In genomic region chr17:8149419-8150193, GRCh38 we compare ENCODE assay signal across 11 cellular contexts. TPM values are rescaled to one million over a fixed set of nuclear protein-coding genes. Genes with fewer than 3 reads are reported as not detected.
DNase-seq lines count a peak whose midpoint lies in the region; TF ChIP-seq lines count a peak whose summit lies in the region.
"Had no signal": no experiment of that assay in that cellular context is flagged by ENCODE, and none has a peak within 500 bp of the region (broad histone marks: within the 10 kb centered on the region; RNA-seq: fewer than 3 reads in every experiment).

No MANE protein-coding gene starts in this region.

- H3K27me3 ChIP-seq in esophagus muscularis mucosa (no peaks in the 10 kb centered on the region), testis (no peaks in the 10 kb centered on the region)

- no peak for TF ChIP-seq CTCF in esophagus muscularis mucosa (IDR thresholded peaks at IDR 0.05)
- no peak for TF ChIP-seq CTCF in testis (IDR thresholded peaks at IDR 0.05)
- TF ChIP-seq CTCF in nephron progenitor cell (IDR thresholded peaks at IDR 0.05), result no peak

- peak overlapping the region; percentile 94 to 100 (median 100) for H3K27ac ChIP-seq in esophagus muscularis mucosa (replicated peaks in 1 of 4)
- H3K27ac ChIP-seq in testis, result peak overlapping the region; percentile 99 to 100
- H3K27ac ChIP-seq: A549 had no signal

- no peak for TF ChIP-seq POLR2A in esophagus muscularis mucosa (IDR thresholded peaks at IDR 0.05; ENCODE audit: low read depth)
- no peak for TF ChIP-seq POLR2A in testis (IDR thresholded peaks at IDR 0.05)

- H3K27ac Mint-ChIP-seq in activated CD4-positive, alpha-beta memory T cell treated with anti-CD3 and anti-CD28 coated beads, Interleukin-2, amount 10 ng/mL, durations not matched to agents 7 days and 5 days, result peak overlapping the region; percentile 16
- H3K27ac Mint-ChIP-seq in activated CD4-positive, alpha-beta memory T cell treated with anti-CD3 and anti-CD28 coated beads for 36 hours, result no peak overlapping the region
- H3K27ac Mint-ChIP-seq in nephron progenitor cell, result no peak overlapping the region

- H3K4me3 ChIP-seq in esophagus muscularis mucosa (peak overlapping the region in 3 of 4 donors; percentile 72 to 93 (median 76)), testis (no peak overlapping the region)
- H3K4me3 ChIP-seq: A549 had no signal

- no peaks in the 10 kb centered on the region for H3K27me3 Mint-ChIP-seq in activated CD4-positive, alpha-beta memory T cell treated with anti-CD3 and anti-CD28 coated beads, Interleukin-2, amount 10 ng/mL, durations not matched to agents 7 days and 5 days
- H3K27me3 Mint-ChIP-seq in activated CD4-positive, alpha-beta memory T cell treated with anti-CD3 and anti-CD28 coated beads for 36 hours, result no peaks in the 10 kb centered on the region
- peaks cover 2% of the 10 kb centered on the region for H3K27me3 Mint-ChIP-seq in nephron progenitor cell (ENCODE audit: low read depth, poor library complexity)

- peaks cover 58% of the 10 kb centered on the region for H3K36me3 Mint-ChIP-seq in activated CD4-positive, alpha-beta memory T cell treated with anti-CD3 and anti-CD28 coated beads, Interleukin-2, amount 10 ng/mL, durations not matched to agents 7 days and 5 days (ENCODE audit: low read depth)
- H3K36me3 Mint-ChIP-seq in activated CD4-positive, alpha-beta memory T cell treated with anti-CD3 and anti-CD28 coated beads for 36 hours, result peaks cover 26% of the 10 kb centered on the region
- H3K36me3 Mint-ChIP-seq in nephron progenitor cell (ENCODE audit: low read depth), result peaks cover 29% of the 10 kb centered on the region

- TF ChIP-seq EP300 in esophagus muscularis mucosa (IDR thresholded peaks at IDR 0.05), result no peak

- DNase-seq in activated CD4-positive, alpha-beta memory T cell treated with anti-CD3 and anti-CD28 coated beads, Interleukin-2, amount 10 ng/mL, durations not matched to agents 7 days and 5 days, result no peak
- DNase-seq in activated CD4-positive, alpha-beta memory T cell treated with anti-CD3 and anti-CD28 coated beads for 36 hours, result no peak
- DNase-seq in esophagus muscularis mucosa (ENCODE audit: extremely low spot score), result no peak
- no peak for DNase-seq in testis
- DNase-seq in nephron progenitor cell, result no peak
- no peak for DNase-seq in NCI-H146 (lab: John Stamatoyannopoulos, UW)
- DNase-seq: stimulated activated CD4-positive, alpha-beta T cell treated with anti-CD3 and anti-CD28 coated beads, Interleukin-1b, Interleukin-23, amount 100 ng/mL, for 48 hours had no signal

- 85% methylated on average over 24 of the region's 29 CpGs for WGBS in esophagus muscularis mucosa
- 93 to 95% methylated on average over 23 to 29 of the region's 29 CpGs for WGBS in testis, 2 donors

- H3K4me1 ChIP-seq in esophagus muscularis mucosa (peaks cover 60 to 80% (median 75%) of the 10 kb centered on the region in 4 donors), testis (peaks cover 32% of the 10 kb centered on the region)

- H3K36me3 ChIP-seq in esophagus muscularis mucosa, result peaks cover 61 to 69% (median 65%) of the 10 kb centered on the region in 4 donors
- no peaks in the 10 kb centered on the region for H3K36me3 ChIP-seq in testis (ENCODE audit: low read depth, missing control alignments)

- peak overlapping the region; percentile 84 for H3K4me3 Mint-ChIP-seq in activated CD4-positive, alpha-beta memory T cell treated with anti-CD3 and anti-CD28 coated beads, Interleukin-2, amount 10 ng/mL, durations not matched to agents 7 days and 5 days
- H3K4me3 Mint-ChIP-seq in activated CD4-positive, alpha-beta memory T cell treated with anti-CD3 and anti-CD28 coated beads for 36 hours, result no peak overlapping the region
- no peak overlapping the region for H3K4me3 Mint-ChIP-seq in nephron progenitor cell

- CTCF ChIA-PET in activated CD4-positive, alpha-beta memory T cell treated with anti-CD3 and anti-CD28 coated beads, Interleukin-2, amount 10 ng/mL, durations not matched to agents 7 days and 5 days (lab: Charles Lee), result interaction anchor here (0.6 to 3.4 kb wide), 3 partner anchors 11 to 98 kb away, joined by 3 to 22 read pairs (median 12); partner anchors contain the start of gene CTC1
- CTCF ChIA-PET in activated CD4-positive, alpha-beta memory T cell treated with anti-CD3 and anti-CD28 coated beads for 36 hours (lab: Charles Lee), result interaction anchor here (1.0 to 1.4 kb wide), 3 partner anchors 9 to 39 kb away, joined by 3 to 4 read pairs (median 4); no protein-coding TSS in a partner anchor

- H3K9me3 Mint-ChIP-seq in activated CD4-positive, alpha-beta memory T cell treated with anti-CD3 and anti-CD28 coated beads, Interleukin-2, amount 10 ng/mL, durations not matched to agents 7 days and 5 days, result no peaks in the 10 kb centered on the region
- no peaks in the 10 kb centered on the region for H3K9me3 Mint-ChIP-seq in activated CD4-positive, alpha-beta memory T cell treated with anti-CD3 and anti-CD28 coated beads for 36 hours
- H3K9me3 Mint-ChIP-seq in nephron progenitor cell, result no peaks in the 10 kb centered on the region

- POLR2A ChIA-PET in activated CD4-positive, alpha-beta memory T cell treated with anti-CD3 and anti-CD28 coated beads, Interleukin-2, amount 10 ng/mL, durations not matched to agents 7 days and 5 days (lab: Charles Lee), result interaction anchor here (0.6 to 16.5 kb wide), 4 partner anchors 10 to 60 kb away, joined by 3 to 653 read pairs (median 20); partner anchors contain the start of genes TMEM107 and VAMP2
- POLR2A ChIA-PET in activated CD4-positive, alpha-beta memory T cell treated with anti-CD3 and anti-CD28 coated beads for 36 hours (lab: Charles Lee), result interaction anchor here (0.6 to 5.3 kb wide), 4 partner anchors 9 to 45 kb away, joined by 3 to 34 read pairs (median 3); partner anchors contain the start of gene HES7

- H3K9me3 ChIP-seq in esophagus muscularis mucosa (no peaks in the 10 kb centered on the region), testis (no peaks in the 10 kb centered on the region)
- H3K9me3 ChIP-seq: A549 had no signal

- peaks cover 35% of the 10 kb centered on the region for H3K4me1 Mint-ChIP-seq in activated CD4-positive, alpha-beta memory T cell treated with anti-CD3 and anti-CD28 coated beads, Interleukin-2, amount 10 ng/mL, durations not matched to agents 7 days and 5 days
- peaks cover 25% of the 10 kb centered on the region for H3K4me1 Mint-ChIP-seq in activated CD4-positive, alpha-beta memory T cell treated with anti-CD3 and anti-CD28 coated beads for 36 hours (ENCODE audit: low read depth)
- peaks cover 12% of the 10 kb centered on the region for H3K4me1 Mint-ChIP-seq in nephron progenitor cell

- intact Hi-C loops in activated CD4-positive, alpha-beta memory T cell treated with anti-CD3 and anti-CD28 coated beads for 36 hours (cut with micrococcal nuclease), result no loop called here
- intact Hi-C loops in esophagus muscularis mucosa (cut with DNase I) (loop anchor here (5.0 kb wide), 1 partner anchor 307 kb away; no protein-coding TSS in a partner anchor), testis (cut with DNase I; ENCODE audit: low total_unique reads) (loop anchor here (5.0 kb wide), 1 partner anchor 307 kb away; no protein-coding TSS in a partner anchor)

RNA-seq across cellular contexts. Expression of gene PER1, which starts 2.6 kb away (rescaled TPM):
- 10 to 100 TPM; 53.5 to 56.6 TPM for total RNA-seq in activated CD4-positive, alpha-beta memory T cell treated with anti-CD3 and anti-CD28 coated beads, Interleukin-2, amount 10 ng/mL, durations not matched to agents 7 days and 5 days
- 10 to 100 TPM; 48.9 to 56.3 TPM for total RNA-seq in activated CD4-positive, alpha-beta memory T cell treated with anti-CD3 and anti-CD28 coated beads for 36 hours
- total RNA-seq in esophagus muscularis mucosa, result 100 to 1,000 TPM; 127 to 263 (median 168) TPM
- total RNA-seq in testis, result 100 to 1,000 TPM in 1 of 2 donors, 10 to 100 TPM in 1; 96.0 to 119 TPM
- polyA plus RNA-seq in testis (ENCODE audit: insufficient read depth, low read depth, low replicate concordance), result 55.1 TPM

RNA-seq across cellular contexts. Expression of gene VAMP2, which starts 13.1 kb away (rescaled TPM):
- 10 to 100 TPM; 75.2 to 79.1 TPM for total RNA-seq in activated CD4-positive, alpha-beta memory T cell treated with anti-CD3 and anti-CD28 coated beads, Interleukin-2, amount 10 ng/mL, durations not matched to agents 7 days and 5 days
- total RNA-seq in activated CD4-positive, alpha-beta memory T cell treated with anti-CD3 and anti-CD28 coated beads for 36 hours, result 10 to 100 TPM; 30.1 to 30.4 TPM
- total RNA-seq in esophagus muscularis mucosa, result 10 to 100 TPM; 23.7 to 36.4 (median 33.0) TPM
- total RNA-seq in testis, result 10 to 100 TPM; 66.3 to 76.5 TPM
- polyA plus RNA-seq in testis (ENCODE audit: insufficient read depth, low read depth, low replicate concordance), result 116 TPM

RNA-seq across cellular contexts. Expression of gene HES7, which starts 25.7 kb away (rescaled TPM):
- total RNA-seq in activated CD4-positive, alpha-beta memory T cell treated with anti-CD3 and anti-CD28 coated beads, Interleukin-2, amount 10 ng/mL, durations not matched to agents 7 days and 5 days, result 1 to 10 TPM; 1.4 to 1.5 TPM
- 1 to 10 TPM; 2.5 to 2.8 TPM for total RNA-seq in activated CD4-positive, alpha-beta memory T cell treated with anti-CD3 and anti-CD28 coated beads for 36 hours
- total RNA-seq in esophagus muscularis mucosa (1 to 10 TPM in 1 of 4 donors, not detected in 3; 1.4 TPM), testis (under 1 TPM in 1 of 2 donors, not detected in 1; 0.31 TPM)
- polyA plus RNA-seq in testis (ENCODE audit: insufficient read depth, low read depth, low replicate concordance), result 0.25 TPM
- total RNA-seq: urinary bladder had no signal

RNA-seq across cellular contexts. Expression of gene TMEM107, which starts 26.6 kb away (rescaled TPM):
- 10 to 100 TPM; 49.7 to 53.9 TPM for total RNA-seq in activated CD4-positive, alpha-beta memory T cell treated with anti-CD3 and anti-CD28 coated beads, Interleukin-2, amount 10 ng/mL, durations not matched to agents 7 days and 5 days
- total RNA-seq in activated CD4-positive, alpha-beta memory T cell treated with anti-CD3 and anti-CD28 coated beads for 36 hours, result 10 to 100 TPM; 32.6 to 35.3 TPM
- total RNA-seq in esophagus muscularis mucosa, result 10 to 100 TPM; 10.4 to 17.8 (median 13.6) TPM
- 10 to 100 TPM; 17.2 to 23.2 TPM for total RNA-seq in testis
- polyA plus RNA-seq in testis (ENCODE audit: insufficient read depth, low read depth, low replicate concordance), result 31.8 TPM

RNA-seq across cellular contexts. Expression of gene ALOXE3, which starts 31.3 kb away (rescaled TPM):
- not detected for total RNA-seq in activated CD4-positive, alpha-beta memory T cell treated with anti-CD3 and anti-CD28 coated beads, Interleukin-2, amount 10 ng/mL, durations not matched to agents 7 days and 5 days
- under 1 TPM; 0.12 TPM for total RNA-seq in activated CD4-positive, alpha-beta memory T cell treated with anti-CD3 and anti-CD28 coated beads for 36 hours
- total RNA-seq in esophagus muscularis mucosa (not detected), testis (1 to 10 TPM; 2.2 to 4.3 TPM)
- polyA plus RNA-seq in testis (ENCODE audit: insufficient read depth, low read depth, low replicate concordance), result 2.7 TPM
- total RNA-seq: H4; T-helper 1 cell treated with Interleukin-12 subunit alpha and Interleukin-12 subunit beta and Interleukin-4 antibody, amounts not matched to agents 30 ng/mL and 1 ng/mL, for 36 hours; urinary bladder had no signal
- polyA plus RNA-seq: urinary bladder had no signal

Comparison
In these comparisons a context has a peak if more than half of its experiments do, and no peak if none do; other contexts are left out.
1. H3K4me3 ChIP-seq: peak in esophagus muscularis mucosa (3 of 4); none in testis (0 of 2).